ENCODE assay signal across 17 cellular contexts in genomic region chr10:83880252-83880791, GRCh38.
"Had no signal": no experiment of that assay in that cellular context is flagged by ENCODE, and none has a peak within 500 bp of the region (broad histone marks: within the 10 kb centered on the region; RNA-seq: fewer than 3 reads in every experiment).

No MANE protein-coding gene starts in this region.

- H3K27ac ChIP-seq: gastrocnemius medialis, parathyroid adenoma, prostate gland, stomach, upper lobe of left lung, uterus had no signal

- ATAC-seq: esophagus mucosa; gastrocnemius medialis; naive thymus-derived CD4-positive, alpha-beta T cell had no signal

- H3K36me3 Mint-ChIP-seq: naive thymus-derived CD4-positive, alpha-beta T cell had no signal

- H3K4me1 ChIP-seq: gastrocnemius medialis, parathyroid adenoma, uterus had no signal

- H3K4me1 Mint-ChIP-seq: naive thymus-derived CD4-positive, alpha-beta T cell; nephron progenitor cell had no signal

- H3K27me3 ChIP-seq: gastrocnemius medialis, stomach, upper lobe of left lung, uterus had no signal

- H3K27ac Mint-ChIP-seq: naive thymus-derived CD4-positive, alpha-beta T cell; nephron progenitor cell had no signal

- DNase-seq: effector CD8-positive, alpha-beta T cell; gastrocnemius medialis; islet precursor cell; mesendoderm; naive thymus-derived CD4-positive, alpha-beta T cell; nephron progenitor cell; small intestine; stimulated activated CD4-positive, alpha-beta T cell treated with anti-CD3 and anti-CD28 coated beads, Interleukin-12 subunit alpha, Interleukin-12 subunit beta, amount 100 ng/mL, for 4 hours; stimulated activated naive CD4-positive, alpha-beta T cell; stomach; substantia nigra; upper lobe of left lung; uterus had no signal

- H3K36me3 ChIP-seq: gastrocnemius medialis, prostate gland, stomach, upper lobe of left lung, uterus had no signal

- H3K9me3 Mint-ChIP-seq: nephron progenitor cell had no signal

- H3K9me3 ChIP-seq: gastrocnemius medialis, prostate gland, stomach, upper lobe of left lung, uterus had no signal

- H3K4me3 Mint-ChIP-seq: naive thymus-derived CD4-positive, alpha-beta T cell; nephron progenitor cell had no signal

- H3K4me3 ChIP-seq: coronary artery, gastrocnemius medialis, prostate gland, stomach, upper lobe of left lung, uterus had no signal
